Comparison of ENCODE assay signal across 8 cellular contexts in the genomic region with DNA sequence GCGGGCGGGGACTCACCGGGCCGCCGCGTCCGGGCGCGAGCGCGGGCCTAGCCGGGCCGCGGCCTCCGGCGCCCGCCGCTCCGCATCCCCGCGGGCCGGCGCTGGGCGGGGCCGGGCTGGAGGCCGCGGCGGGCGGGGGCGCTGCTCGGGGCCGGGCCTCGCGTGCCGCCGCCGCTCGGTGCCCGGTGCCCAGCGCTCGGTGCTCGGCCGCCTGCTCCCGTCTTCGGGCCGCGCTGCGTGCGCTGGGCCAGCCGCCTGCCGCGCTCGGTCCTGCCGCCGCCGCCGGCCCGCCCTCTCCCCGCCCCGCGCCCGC. TPM values are rescaled to one million over a fixed set of nuclear protein-coding genes. Genes with fewer than 3 reads are reported as not detected.
DNase-seq lines count a peak whose midpoint lies in the region; ATAC-seq and TF ChIP-seq lines count a peak whose summit lies in the region.

Gene AKT1 (minus strand): TSS at position 281 of the 313 bp plus-strand sequence. CDS start 3,105 bp downstream, outside the sequence.

- H3K27me3 ChIP-seq in neutrophil = peaks cover 46% of the 10 kb centered on the region

- H3K27ac ChIP-seq in neutrophil = peak within 1 kb of the TSS; percentile 81

- no peak for DNase-seq in activated CD4-positive, alpha-beta T cell treated with anti-CD3 and anti-CD28 coated beads, Interleukin-2, amount 10 ng/mL, durations not matched to agents 7 days and 5 days
- DNase-seq in activated CD4-positive, alpha-beta T cell treated with anti-CD3 and anti-CD28 coated beads for 48 hours = no peak
- DNase-seq in SK-MEL-5 (ENCODE audit: low read depth, low spot score) (no peak), fibroblast of mammary gland (ENCODE audit: low read depth) (no peak), activated gamma-delta T cell treated with Interleukin-2 at 50 U/mL for 16 hours (no peak)
- no peak for DNase-seq in stimulated activated naive CD4-positive, alpha-beta T cell (lab: John Stamatoyannopoulos, UW)

- H3K36me3 Mint-ChIP-seq in activated CD4-positive, alpha-beta T cell treated with anti-CD3 and anti-CD28 coated beads, Interleukin-2, amount 10 ng/mL, durations not matched to agents 7 days and 5 days (ENCODE audit: low read depth) = peaks cover 6% of the 10 kb centered on the region

- POLR2A ChIA-PET in activated CD4-positive, alpha-beta T cell treated with anti-CD3 and anti-CD28 coated beads, Interleukin-2, amount 10 ng/mL, durations not matched to agents 7 days and 5 days (lab: Charles Lee) = no interaction called here

- H3K27me3 Mint-ChIP-seq in activated CD4-positive, alpha-beta T cell treated with anti-CD3 and anti-CD28 coated beads, Interleukin-2, amount 10 ng/mL, durations not matched to agents 7 days and 5 days = peaks cover 6% of the 10 kb centered on the region

- H3K4me3 Mint-ChIP-seq in activated CD4-positive, alpha-beta T cell treated with anti-CD3 and anti-CD28 coated beads, Interleukin-2, amount 10 ng/mL, durations not matched to agents 7 days and 5 days = peak within 1 kb of the TSS; percentile 89

- H3K4me3 ChIP-seq in fibroblast of mammary gland (ENCODE audit: control insufficient read depth, low read depth, low read length) (peak within 1 kb of the TSS; percentile 72), neutrophil (ENCODE audit: low read depth in 1 of 2, low read length in 1 of 2) (peak within 1 kb of the TSS; percentile 80 to 88)

- peaks cover 22% of the 10 kb centered on the region for H3K36me3 ChIP-seq in neutrophil

- peak within 1 kb of the TSS; percentile 85 for H3K27ac Mint-ChIP-seq in activated CD4-positive, alpha-beta T cell treated with anti-CD3 and anti-CD28 coated beads, Interleukin-2, amount 10 ng/mL, durations not matched to agents 7 days and 5 days

- peaks cover 20 to 31% of the 10 kb centered on the region in 2 experiments for H3K4me1 ChIP-seq in neutrophil (ENCODE audit: control insufficient read depth in 1 of 2, insufficient read depth in 1 of 2, low read depth in 1 of 2, low read length in 1 of 2)

- H3K9me3 ChIP-seq in neutrophil = no peaks in the 10 kb centered on the region

- TF ChIP-seq CTCF in fibroblast of mammary gland (conservative IDR thresholded peaks at IDR 0.05; ENCODE audit: control insufficient read depth, insufficient read depth, low read depth, low read length) = no peak
- no peak for TF ChIP-seq CTCF in neutrophil (IDR thresholded peaks at IDR 0.05)

- CTCF ChIA-PET in activated CD4-positive, alpha-beta T cell treated with anti-CD3 and anti-CD28 coated beads, Interleukin-2, amount 10 ng/mL, durations not matched to agents 7 days and 5 days (lab: Charles Lee) = no interaction called here

- ATAC-seq in GM21515 (IDR thresholded peaks at IDR 0.05; ENCODE audit: unreplicated experiment) = no peak

- no peaks in the 10 kb centered on the region for H3K9me3 Mint-ChIP-seq in activated CD4-positive, alpha-beta T cell treated with anti-CD3 and anti-CD28 coated beads, Interleukin-2, amount 10 ng/mL, durations not matched to agents 7 days and 5 days

- H3K4me1 Mint-ChIP-seq in activated CD4-positive, alpha-beta T cell treated with anti-CD3 and anti-CD28 coated beads, Interleukin-2, amount 10 ng/mL, durations not matched to agents 7 days and 5 days = peaks cover 55% of the 10 kb centered on the region

- in situ Hi-C loops in SK-MEL-5 (cut with HindIII; ENCODE audit: low pct_unique_long_range_greater_than_20kb, low sequenced_read_pairs) = no loop called here

RNA-seq across cellular contexts. Expression of gene AKT1, which starts in this region (rescaled TPM):
- total RNA-seq in activated CD4-positive, alpha-beta T cell treated with anti-CD3 and anti-CD28 coated beads, Interleukin-2, amount 10 ng/mL, durations not matched to agents 7 days and 5 days = 100 to 1,000 TPM; 159 to 166 TPM
- 108 and 119 TPM in 2 replicates for total RNA-seq in SK-MEL-5 (2014; rRNA removed; shearing (Covaris generic))
- polyA plus RNA-seq in SK-MEL-5 (2015; cell fraction: cytosol; rRNA removed) = 154 and 163 TPM in 2 replicates
- 363 and 380 TPM in 2 replicates for polyA plus RNA-seq in SK-MEL-5 (2015; cell fraction: nucleus; rRNA removed)
